Comparison of ENCODE assay signal across 14 cellular contexts in the genomic region with DNA sequence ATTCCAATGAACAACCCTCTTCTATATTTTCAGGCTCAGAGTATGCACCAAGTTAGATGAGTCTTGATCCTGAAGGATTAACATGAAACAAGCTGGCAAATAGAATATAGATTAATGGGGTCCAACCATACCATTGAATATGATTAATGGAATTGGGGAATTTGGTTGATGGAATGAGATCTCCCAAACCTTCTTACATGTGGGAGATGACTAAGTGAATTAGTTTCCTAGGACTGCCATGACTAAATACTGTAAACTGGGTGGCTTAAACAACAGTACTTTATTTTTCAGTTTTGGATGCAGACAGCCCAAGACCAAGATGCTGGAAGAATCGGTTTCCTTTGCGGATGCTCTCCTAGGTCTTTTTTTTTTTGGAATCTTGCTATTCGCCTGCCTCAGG.
DNase-seq lines count a peak whose midpoint lies in the region; ATAC-seq and TF ChIP-seq lines count a peak whose summit lies in the region.
"Had no signal": no experiment of that assay in that cellular context is flagged by ENCODE, and none has a peak within 500 bp of the region (broad histone marks: within the 10 kb centered on the region; RNA-seq: fewer than 3 reads in every experiment).

No MANE protein-coding gene starts in this region.

- ATAC-seq in GM21423 (IDR thresholded peaks at IDR 0.05; ENCODE audit: unreplicated experiment), result no peak
- ATAC-seq in left cardiac atrium, result no peak
- ATAC-seq: GM12878 had no signal

- no peaks in the 10 kb centered on the region for H3K9me3 ChIP-seq in osteoblast (ENCODE audit: low read depth, low read length)
- H3K9me3 ChIP-seq: Caco-2 had no signal

- H3K79me2 ChIP-seq in osteoblast (ENCODE audit: insufficient read depth, low read length), result no peaks in the 10 kb centered on the region

- DNase-seq in EH (ENCODE audit: low read depth), result peak; percentile 49
- DNase-seq in HS-5 (ENCODE audit: low read depth), result peak; percentile 19
- peak; percentile 11 for DNase-seq in iris pigment epithelial cell (ENCODE audit: low read depth)
- DNase-seq in midbrain (lab: John Stamatoyannopoulos, UW), result no peak
- no peak for DNase-seq in osteoblast (ENCODE audit: insufficient read length, low spot score, missing footprints)
- DNase-seq in left cardiac atrium, result no peak
- DNase-seq: AML-193; Caco-2; CD8-positive, alpha-beta memory T cell; DND-41 had no signal

- no peaks in the 10 kb centered on the region for H3K36me3 ChIP-seq in osteoblast (ENCODE audit: insufficient read depth, low read length)
- H3K36me3 ChIP-seq: BLaER1 had no signal

- no peak overlapping the region for H3K4me3 ChIP-seq in osteoblast (ENCODE audit: insufficient read depth, low read length)
- H3K4me3 ChIP-seq: BLaER1, GM12878 had no signal

- no peaks in the 10 kb centered on the region for H3K4me1 ChIP-seq in osteoblast (ENCODE audit: insufficient read depth, low read length)
- H3K4me1 ChIP-seq: Caco-2 had no signal

- no peak for TF ChIP-seq CTCF in osteoblast (IDR thresholded peaks at IDR 0.05; ENCODE audit: extremely low read depth, low read depth, low read length)

- no peak overlapping the region for H3K27ac ChIP-seq in osteoblast (ENCODE audit: low read depth, low read length)
- H3K27ac ChIP-seq: BLaER1, KMS-11 had no signal

- H2AFZ ChIP-seq in osteoblast (ENCODE audit: low read length), result no peak overlapping the region

- H4K20me1 ChIP-seq in osteoblast (ENCODE audit: insufficient read depth, low read length), result no peaks in the 10 kb centered on the region
- H4K20me1 ChIP-seq: BLaER1 had no signal

- H3K4me2 ChIP-seq in osteoblast (ENCODE audit: insufficient read depth, low read length), result no peak overlapping the region
- H3K4me2 ChIP-seq: BLaER1, KMS-11 had no signal

- intact Hi-C loops in left cardiac atrium (cut with DNase I), result no loop called here

- no peaks in the 10 kb centered on the region for H3K27me3 ChIP-seq in osteoblast (ENCODE audit: insufficient read depth, low read length)
- H3K27me3 ChIP-seq: BLaER1 had no signal

Comparison
In these comparisons a context has a peak if more than half of its experiments do, and no peak if none do; other contexts are left out.
1. DNase-seq: peak in EH (single experiment), HS-5 (single experiment) and iris pigment epithelial cell (single experiment); none in midbrain (single experiment), osteoblast (single experiment) and left cardiac atrium (single experiment).